Comparison of ENCODE assay signal across 8 cellular contexts in the genomic region with DNA sequence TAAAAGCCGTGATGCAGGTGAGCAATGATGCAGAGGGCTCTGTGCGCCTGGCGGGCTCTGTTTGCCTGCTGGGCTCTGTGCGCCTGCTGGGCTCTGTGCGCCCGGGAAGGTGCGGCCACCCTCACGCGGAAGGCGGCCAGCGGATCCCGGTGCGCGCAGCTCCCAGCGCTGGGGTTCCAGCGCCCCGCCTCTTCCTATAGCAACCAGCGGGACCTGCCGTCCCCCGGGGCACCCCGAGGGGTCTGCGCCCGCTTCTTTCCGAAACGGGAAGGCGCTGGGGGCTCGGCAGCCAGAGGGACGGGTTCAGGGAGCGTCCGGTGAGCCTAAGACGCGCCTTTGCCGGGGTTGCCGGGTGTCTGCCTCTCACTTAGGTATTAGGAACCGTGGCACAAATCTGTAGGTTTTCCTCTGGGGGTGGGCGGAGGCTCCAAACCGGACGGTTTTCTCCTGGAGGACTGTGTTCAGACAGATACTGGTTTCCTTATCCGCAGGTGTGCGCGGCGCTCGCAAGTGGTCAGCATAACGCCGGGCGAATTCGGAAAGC. TPM values are rescaled to one million over a fixed set of nuclear protein-coding genes. Genes with fewer than 3 reads are reported as not detected.
DNase-seq lines count a peak whose midpoint lies in the region; ATAC-seq and TF ChIP-seq lines count a peak whose summit lies in the region.

No MANE protein-coding gene starts in this region.

- H2AFZ ChIP-seq in HCT116 (ENCODE audit: low read depth, low read length, poor library complexity, severe bottlenecking), result peak overlapping the region; percentile 56

- DNase-seq in AG20443 (ENCODE audit: low spot score) (peak; percentile 29), HCT116 (ENCODE audit: low read depth, low spot score) (no peak), germinal center (ENCODE audit: low spot score) (peak; percentile 17), prostate gland (ENCODE audit: low spot score) (no peak), NOMO-1 treated with dmso at 0.1 percent for 144 hours (lab: John Stamatoyannopoulos, UW; ENCODE audit: unreplicated experiment) (no peak)
- peak; percentile 18 to 40 for DNase-seq in activated CD4-positive, alpha-beta T cell treated with anti-CD3 and anti-CD28 coated beads, Interleukin-2, amount 50 U/mL, for 48 hours

- POLR2A ChIA-PET in HCT116 (lab: Charles Lee), result interaction anchor here (0.5 kb wide), 1 partner anchor 32 kb away, joined by 3 read pairs; a partner anchor contains a TSS

- peak overlapping the region; percentile 45 for H3K9ac ChIP-seq in HCT116 (ENCODE audit: low read length)

- ATAC-seq in HCT116 (peak; percentile 77), GM21390 (IDR thresholded peaks at IDR 0.05; ENCODE audit: unreplicated experiment) (no peak), HG03039 (IDR thresholded peaks at IDR 0.05; ENCODE audit: unreplicated experiment) (no peak)

- no peaks in the 10 kb centered on the region for H4K20me1 ChIP-seq in HCT116 (ENCODE audit: insufficient read depth)

- intact Hi-C loops in HCT116 (cut with micrococcal nuclease) (no loop called here), prostate gland (cut with DNase I) (no loop called here)

- H3K27me3 ChIP-seq in HCT116 (ENCODE audit: insufficient read depth, low read length) (no peaks in the 10 kb centered on the region), prostate gland (replicated peaks; ENCODE audit: insufficient read depth) (no peaks in the 10 kb centered on the region)

- TF ChIP-seq POLR2A in HCT116 (IDR thresholded peaks at IDR 0.05; ENCODE audit: borderline replicate concordance, extremely low read depth, insufficient read depth, insufficient read length), result no peak
- TF ChIP-seq POLR2A in prostate gland (IDR thresholded peaks at IDR 0.05), result no peak

- H3K9me2 ChIP-seq in HCT116 (ENCODE audit: insufficient read depth), result no peaks in the 10 kb centered on the region

- peak overlapping the region; percentile 33; the same call in 1 of the 2 replicates for H3K27ac ChIP-seq in HCT116 (ENCODE audit: low read depth, low read length)
- no peak overlapping the region for H3K27ac ChIP-seq in prostate gland

- no peak for TF ChIP-seq RAD21 in HCT116 (IDR thresholded peaks at IDR 0.05; ENCODE audit: low read depth)

- no TSS peak for BruUV-seq in HCT116 (replicated peaks; lab: Mats Ljungman, UMichigan)

- H3K36me3 ChIP-seq in HCT116 (ENCODE audit: control insufficient read depth in 1 of 2, insufficient read depth in 2 of 2, low read length in 2 of 2), result no peaks in the 10 kb centered on the region; a peak in 1 of 4 replicates
- no peaks in the 10 kb centered on the region for H3K36me3 ChIP-seq in prostate gland

- H3K79me2 ChIP-seq in HCT116 (ENCODE audit: insufficient read depth, low read length), result no peaks in the 10 kb centered on the region

- peak overlapping the region; percentile 51 to 60 for H3K4me3 ChIP-seq in HCT116 (replicated peaks in 1 of 2; ENCODE audit: low read depth in 1 of 2, low read length in 2 of 2)
- H3K4me3 ChIP-seq in prostate gland, result peak overlapping the region; percentile 13 to 25

- RAD21 ChIA-PET in HCT116 (lab: Charles Lee; ENCODE audit: low non-redundant PET in 1 of 2, low total read pairs in 2 of 2, uncharacterized antibody in 2 of 2, unreplicated experiment in 2 of 2), result no interaction called here

- 1% methylated on average over 44 of the region's 47 CpGs for WGBS in prostate gland

- 0 out of 4 replicates have a peak, but pooled peaks cover 0 to 4% of the 10 kb centered on the region in 2 experiments for H3K4me1 ChIP-seq in HCT116 (ENCODE audit: control insufficient read depth in 1 of 2, insufficient read depth in 2 of 2, low read length in 2 of 2)
- H3K4me1 ChIP-seq in prostate gland (replicated peaks), result no peaks in the 10 kb centered on the region

- H3K4me2 ChIP-seq in HCT116 (ENCODE audit: low read length), result peak overlapping the region; percentile 83

- H3K9me3 ChIP-seq in HCT116 (ENCODE audit: control insufficient read depth in 1 of 2, insufficient read depth in 1 of 2, low read depth in 1 of 2, low read length in 2 of 2) (no peaks in the 10 kb centered on the region), prostate gland (no peaks in the 10 kb centered on the region)

- no peak for TF ChIP-seq CTCF in HCT116 (IDR thresholded peaks at IDR 0.05 in 2 of 3, conservative IDR thresholded peaks at IDR 0.05 in 1 of 3; ENCODE audit: borderline replicate concordance in 1 of 3, insufficient read depth in 1 of 3, low read depth in 2 of 3, low read length in 2 of 3)
- TF ChIP-seq CTCF in prostate gland (IDR thresholded peaks at IDR 0.05), result no peak

- CTCF ChIA-PET in HCT116 (lab: Charles Lee), result no interaction called here

TF ChIP-seq in HCT116, 20 proteins besides CTCF, POLR2A, EP300 and RAD21:
- TF ChIP-seq EGR1 (IDR thresholded peaks at IDR 0.05; ENCODE audit: low read depth), result 0 out of 2 replicates have a peak, but pooled peaks have one; percentile 8
- TF ChIP-seq EZH2phosphoT487 (IDR thresholded peaks at IDR 0.05; ENCODE audit: borderline replicate concordance), result no peak
TF ChIP-seq in HCT116: peak in this region for 1.

RNA-seq across cellular contexts. Expression of a gene that starts 31.8 kb away (rescaled TPM):
- total RNA-seq in HCT116 (2021; ENCODE audit: unreplicated experiment), result 59.1 TPM
- 70.5 and 71.7 TPM in 2 replicates for polyA plus RNA-seq in HCT116 (2012)
- total RNA-seq in prostate gland, result 100 to 1,000 TPM in 1 of 2 donors, 10 to 100 TPM in 1; 77.9 to 108 TPM

Comparison
In these comparisons a context has a peak if more than half of its experiments do, and no peak if none do; other contexts are left out.
1. DNase-seq: peak in AG20443 (single experiment), activated CD4-positive, alpha-beta T cell treated with anti-CD3 and anti-CD28 coated beads, Interleukin-2, amount 50 U/mL, for 48 hours (2 of 2) and germinal center (single experiment); none in HCT116 (single experiment), prostate gland (single experiment) and NOMO-1 treated with dmso at 0.1 percent for 144 hours (single experiment).